In genomic region chr12:31324845-31325523, GRCh38 we compare ENCODE assay signal across 1 cellular context.
TF ChIP-seq lines count a peak whose summit lies in the region.

No MANE protein-coding gene starts in this region.

TF ChIP-seq in HepG2, 621 proteins besides CTCF, POLR2A, EP300 and RAD21 (continued from another document and continues in another):
- TF ChIP-seq BCLAF1 (IDR thresholded peaks at IDR 0.05) (no peak), ATRX (CRISPR knock-in tag; IDR thresholded peaks at IDR 0.05; ENCODE audit: borderline replicate concordance) (no peak), ZNF616 (CRISPR knock-in tag; IDR thresholded peaks at IDR 0.05; ENCODE audit: low read depth) (0 out of 2 replicates have a peak, but pooled peaks have one; percentile 41), MEIS2 (CRISPR knock-in tag; IDR thresholded peaks at IDR 0.05) (no peak), TIGD3 (CRISPR knock-in tag; IDR thresholded peaks at IDR 0.05; ENCODE audit: borderline replicate concordance) (no peak), SP5 (CRISPR knock-in tag; IDR thresholded peaks at IDR 0.05; ENCODE audit: borderline replicate concordance, low read depth) (no peak), HOXD1 (CRISPR knock-in tag; IDR thresholded peaks at IDR 0.05) (no peak; the same call in 1 of the 2 replicates), MAX (IDR thresholded peaks at IDR 0.05) (peak; percentile 84), MXD4 (CRISPR knock-in tag; IDR thresholded peaks at IDR 0.05) (no peak), ZSCAN29 (CRISPR knock-in tag; conservative IDR thresholded peaks at IDR 0.05) (no peak), ZNF543 (CRISPR knock-in tag; IDR thresholded peaks at IDR 0.05) (peak; percentile 57; the same call in 1 of the 2 replicates), PHF8 (CRISPR knock-in tag; IDR thresholded peaks at IDR 0.05) (peak; percentile 40), NAIF1 (CRISPR knock-in tag; IDR thresholded peaks at IDR 0.05; ENCODE audit: borderline replicate concordance) (no peak), GMEB1 (CRISPR knock-in tag; IDR thresholded peaks at IDR 0.05; ENCODE audit: borderline replicate concordance) (peak; percentile 22; the same call in 1 of the 2 replicates), GTF3A (CRISPR knock-in tag; conservative IDR thresholded peaks at IDR 0.05) (no peak), ZFP1 (CRISPR knock-in tag; IDR thresholded peaks at IDR 0.05) (no peak), ZNF18 (CRISPR knock-in tag; IDR thresholded peaks at IDR 0.05; ENCODE audit: insufficient replicate concordance) (peak; percentile 40), KLF9 (CRISPR knock-in tag; IDR thresholded peaks at IDR 0.05; ENCODE audit: low read depth) (no peak), ZNF598 (CRISPR knock-in tag; IDR thresholded peaks at IDR 0.05; ENCODE audit: borderline replicate concordance) (no peak), HNRNPLL (IDR thresholded peaks at IDR 0.05; ENCODE audit: low read depth, low read length, poor library complexity, severe bottlenecking) (peak; percentile 88), IRF9 (CRISPR knock-in tag; IDR thresholded peaks at IDR 0.05; ENCODE audit: borderline replicate concordance) (no peak), KDM3A (CRISPR knock-in tag; IDR thresholded peaks at IDR 0.05; ENCODE audit: low read depth) (no peak), MAF1 (CRISPR knock-in tag; IDR thresholded peaks at IDR 0.05; ENCODE audit: borderline replicate concordance) (no peak), ATF5 (CRISPR knock-in tag; IDR thresholded peaks at IDR 0.05; ENCODE audit: low read depth) (no peak), YY1 (IDR thresholded peaks at IDR 0.05; ENCODE audit: insufficient read depth, insufficient replicate concordance, low read depth, low read length) (peak; percentile 49), ZNF143 (CRISPR knock-in tag; IDR thresholded peaks at IDR 0.05) (no peak), HIVEP1 (CRISPR knock-in tag; IDR thresholded peaks at IDR 0.05) (no peak), ZNF564 (CRISPR knock-in tag; IDR thresholded peaks at IDR 0.05) (no peak), U2AF2 (IDR thresholded peaks at IDR 0.05; ENCODE audit: low read depth, low read length) (no peak), GATA4 (IDR thresholded peaks at IDR 0.05; ENCODE audit: borderline replicate concordance, low read depth) (no peak), MXD1 (CRISPR knock-in tag; IDR thresholded peaks at IDR 0.05) (0 out of 2 replicates have a peak, but pooled peaks have one; percentile 68), ZNF430 (CRISPR knock-in tag; IDR thresholded peaks at IDR 0.05) (no peak), NFKBIZ (CRISPR knock-in tag; IDR thresholded peaks at IDR 0.05) (no peak), THAP11 (CRISPR knock-in tag; IDR thresholded peaks at IDR 0.05) (no peak), ZNF263 (CRISPR knock-in tag; IDR thresholded peaks at IDR 0.05) (no peak), ARID4A (CRISPR knock-in tag; IDR thresholded peaks at IDR 0.05; ENCODE audit: borderline replicate concordance) (peak; percentile 25), ZSCAN21 (CRISPR knock-in tag; IDR thresholded peaks at IDR 0.05; ENCODE audit: borderline replicate concordance) (no peak), ZNF460 (CRISPR knock-in tag; IDR thresholded peaks at IDR 0.05; ENCODE audit: borderline replicate concordance) (no peak), SOX13 (IDR thresholded peaks at IDR 0.05) (no peak), SOX13 (CRISPR knock-in tag; conservative IDR thresholded peaks at IDR 0.05 in 1 of 2, IDR thresholded peaks at IDR 0.05 in 1 of 2) (no peak), GTF2F1 (IDR thresholded peaks at IDR 0.05; ENCODE audit: low read length) (no peak), REL (CRISPR knock-in tag; conservative IDR thresholded peaks at IDR 0.05) (no peak), KDM2A (CRISPR knock-in tag; IDR thresholded peaks at IDR 0.05; ENCODE audit: borderline replicate concordance, low read depth) (peak; percentile 42; the same call in 1 of the 2 replicates), PAWR (CRISPR knock-in tag; IDR thresholded peaks at IDR 0.05; ENCODE audit: borderline replicate concordance) (no peak), ETV5 (CRISPR knock-in tag; IDR thresholded peaks at IDR 0.05; ENCODE audit: borderline replicate concordance) (no peak), NFRKB (IDR thresholded peaks at IDR 0.05) (no peak), NKX3-1 (CRISPR knock-in tag; IDR thresholded peaks at IDR 0.05) (no peak), ATF2 (CRISPR knock-in tag; IDR thresholded peaks at IDR 0.05) (no peak), ZNF503 (CRISPR knock-in tag; IDR thresholded peaks at IDR 0.05) (no peak), NR2F1 (CRISPR knock-in tag; IDR thresholded peaks at IDR 0.05) (no peak), RXRB (CRISPR knock-in tag; IDR thresholded peaks at IDR 0.05; ENCODE audit: borderline replicate concordance) (no peak)
